Comparison of ENCODE assay signal across 21 cellular contexts in the genomic region with DNA sequence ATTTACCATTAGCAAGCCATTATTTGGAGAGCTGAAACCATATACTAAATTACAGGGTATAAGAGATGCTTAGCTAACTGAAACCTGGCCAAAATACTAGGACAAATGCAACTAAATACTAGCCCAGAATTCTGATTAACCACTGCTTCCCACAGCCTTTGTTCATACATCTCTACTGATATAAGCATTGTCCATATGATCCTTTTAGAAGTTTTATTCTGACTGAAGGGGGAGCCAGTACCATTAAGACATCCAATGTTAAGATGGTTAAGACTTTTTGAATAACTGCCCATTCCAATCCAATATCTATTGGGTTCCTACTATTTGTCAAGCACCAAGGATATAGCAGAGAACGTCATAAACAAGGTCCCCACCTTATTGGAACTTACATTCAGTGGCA.
DNase-seq lines count a peak whose midpoint lies in the region; ATAC-seq and TF ChIP-seq lines count a peak whose summit lies in the region.
"Had no signal": no experiment of that assay in that cellular context is flagged by ENCODE, and none has a peak within 500 bp of the region (broad histone marks: within the 10 kb centered on the region; RNA-seq: fewer than 3 reads in every experiment).

No MANE protein-coding gene starts in this region.

- H3K9me3 ChIP-seq in T-helper 17 cell (ENCODE audit: control insufficient read depth, low read length, poor library complexity, severe bottlenecking) = no peaks in the 10 kb centered on the region

- peak overlapping the region; percentile 5 for H3K27ac Mint-ChIP-seq in activated CD8-positive, alpha-beta T cell treated with anti-CD3 and anti-CD28 coated beads for 36 hours
- H3K27ac Mint-ChIP-seq in activated CD8-positive, alpha-beta T cell treated with anti-CD3 and anti-CD28 coated beads, Interleukin-2, amount 10 ng/mL, durations not matched to agents 7 days and 5 days = no peak overlapping the region
- peak overlapping the region; percentile 8 for H3K27ac Mint-ChIP-seq in T-helper 17 cell
- peak overlapping the region; percentile 2 to 76 (median 62) for H3K27ac Mint-ChIP-seq in naive thymus-derived CD8-positive, alpha-beta T cell
- H3K27ac Mint-ChIP-seq: activated naive CD8-positive, alpha-beta T cell treated with anti-CD3 and anti-CD28 coated beads, Interleukin-2, amount 10 ng/mL, durations not matched to agents 7 days and 5 days had no signal

- peaks cover 68% of the 10 kb centered on the region for H3K36me3 Mint-ChIP-seq in activated CD8-positive, alpha-beta T cell treated with anti-CD3 and anti-CD28 coated beads for 36 hours (ENCODE audit: low read depth)
- H3K36me3 Mint-ChIP-seq in activated CD8-positive, alpha-beta T cell treated with anti-CD3 and anti-CD28 coated beads, Interleukin-2, amount 10 ng/mL, durations not matched to agents 7 days and 5 days (ENCODE audit: low read depth) = peaks cover 38% of the 10 kb centered on the region
- H3K36me3 Mint-ChIP-seq in T-helper 17 cell (ENCODE audit: low read depth) = peaks cover 8% of the 10 kb centered on the region
- H3K36me3 Mint-ChIP-seq in naive thymus-derived CD8-positive, alpha-beta T cell = peaks cover 26 to 78% (median 47%) of the 10 kb centered on the region in 3 donors

- CTCF ChIA-PET in activated CD8-positive, alpha-beta T cell treated with anti-CD3 and anti-CD28 coated beads for 36 hours (lab: Charles Lee) = interaction anchor here (1.1 to 1.6 kb wide), 3 partner anchors 12 to 297 kb away, joined by 3 read pairs; no protein-coding TSS in a partner anchor
- CTCF ChIA-PET in activated CD8-positive, alpha-beta T cell treated with anti-CD3 and anti-CD28 coated beads, Interleukin-2, amount 10 ng/mL, durations not matched to agents 7 days and 5 days (lab: Charles Lee) = interaction anchor here (0.9 to 1.4 kb wide), 2 partner anchors 9 to 272 kb away, joined by 3 read pairs; no protein-coding TSS in a partner anchor

- H3K4me3 Mint-ChIP-seq in activated CD8-positive, alpha-beta T cell treated with anti-CD3 and anti-CD28 coated beads for 36 hours = no peak overlapping the region
- H3K4me3 Mint-ChIP-seq in activated CD8-positive, alpha-beta T cell treated with anti-CD3 and anti-CD28 coated beads, Interleukin-2, amount 10 ng/mL, durations not matched to agents 7 days and 5 days = no peak overlapping the region
- no peak overlapping the region for H3K4me3 Mint-ChIP-seq in T-helper 17 cell
- peak overlapping the region in 1 of 10 donors; percentile 2 for H3K4me3 Mint-ChIP-seq in naive thymus-derived CD8-positive, alpha-beta T cell
- H3K4me3 Mint-ChIP-seq: activated naive CD8-positive, alpha-beta T cell treated with anti-CD3 and anti-CD28 coated beads, Interleukin-2, amount 10 ng/mL, durations not matched to agents 7 days and 5 days had no signal

- TF ChIP-seq POLR2A in erythroblast (IDR thresholded peaks at IDR 0.05; ENCODE audit: low read length) = no peak

- TF ChIP-seq CTCF in activated CD8-positive, alpha-beta T cell treated with anti-CD3 and anti-CD28 coated beads for 36 hours (IDR thresholded peaks at IDR 0.05) = no peak

- peaks cover 62% of the 10 kb centered on the region for H3K4me1 Mint-ChIP-seq in activated CD8-positive, alpha-beta T cell treated with anti-CD3 and anti-CD28 coated beads for 36 hours (ENCODE audit: low read depth)
- H3K4me1 Mint-ChIP-seq in activated CD8-positive, alpha-beta T cell treated with anti-CD3 and anti-CD28 coated beads, Interleukin-2, amount 10 ng/mL, durations not matched to agents 7 days and 5 days (ENCODE audit: low read depth) = peaks cover 15% of the 10 kb centered on the region
- H3K4me1 Mint-ChIP-seq in T-helper 17 cell = peaks cover 24% of the 10 kb centered on the region
- peaks cover 43 to 78% (median 63%) of the 10 kb centered on the region in 4 donors for H3K4me1 Mint-ChIP-seq in naive thymus-derived CD8-positive, alpha-beta T cell

- intact Hi-C loops in activated CD8-positive, alpha-beta T cell treated with anti-CD3 and anti-CD28 coated beads for 36 hours (cut with micrococcal nuclease) = no loop called here

- no peak for DNase-seq in activated CD8-positive, alpha-beta T cell treated with anti-CD3 and anti-CD28 coated beads for 36 hours
- no peak for DNase-seq in activated CD8-positive, alpha-beta T cell treated with anti-CD3 and anti-CD28 coated beads, Interleukin-2, amount 10 ng/mL, durations not matched to agents 7 days and 5 days
- DNase-seq in NCI-H2081 treated with DMSO at 0.1 percent for 48 hours (lab: John Stamatoyannopoulos, UW) (peak; percentile 68), T-helper 17 cell (no peak), activated gamma-delta T cell (lab: John Stamatoyannopoulos, UW) (no peak), erythroblast (lab: John Stamatoyannopoulos, UW) (no peak)
- no peak for DNase-seq in naive thymus-derived CD8-positive, alpha-beta T cell
- DNase-seq: activated CD4-positive, alpha-beta T cell treated with anti-CD3 and anti-CD28 coated beads for 1 hour; activated naive CD8-positive, alpha-beta T cell treated with anti-CD3 and anti-CD28 coated beads, Interleukin-2, amount 10 ng/mL, durations not matched to agents 7 days and 5 days; C1 segment of cervical spinal cord; cerebellar nuclear complex; head of caudate nucleus; KBM-7; MM.1S; NCI-H1417 treated with DMSO at 0.1 percent for 48 hours; NCI-H510A; occipital lobe; small intestine; stimulated activated CD4-positive, alpha-beta T cell treated with anti-CD3 and anti-CD28 coated beads, Interleukin-1b, Interleukin-23, amount 100 ng/mL, for 48 hours had no signal

- H3K9me3 Mint-ChIP-seq in activated CD8-positive, alpha-beta T cell treated with anti-CD3 and anti-CD28 coated beads for 36 hours = peaks cover 12% of the 10 kb centered on the region
- peaks cover 14% of the 10 kb centered on the region for H3K9me3 Mint-ChIP-seq in activated CD8-positive, alpha-beta T cell treated with anti-CD3 and anti-CD28 coated beads, Interleukin-2, amount 10 ng/mL, durations not matched to agents 7 days and 5 days (ENCODE audit: insufficient read depth)
- peaks cover 0 to 10% (median 0%) of the 10 kb centered on the region in 9 donors for H3K9me3 Mint-ChIP-seq in naive thymus-derived CD8-positive, alpha-beta T cell

- no peak for ATAC-seq in activated CD8-positive, alpha-beta T cell treated with anti-CD3 and anti-CD28 coated beads for 36 hours
- ATAC-seq in activated CD8-positive, alpha-beta T cell treated with anti-CD3 and anti-CD28 coated beads, Interleukin-2, amount 10 ng/mL, durations not matched to agents 7 days and 5 days = no peak
- ATAC-seq in T-helper 17 cell (no peak), GM19452 (IDR thresholded peaks at IDR 0.05; ENCODE audit: unreplicated experiment) (no peak)
- ATAC-seq in naive thymus-derived CD8-positive, alpha-beta T cell = no peak
- ATAC-seq: Right ventricle myocardium inferior had no signal

- POLR2A ChIA-PET in activated CD8-positive, alpha-beta T cell treated with anti-CD3 and anti-CD28 coated beads for 36 hours (lab: Charles Lee) = interaction anchor here (0.8 to 1.1 kb wide), 3 partner anchors 31 to 44 kb away, joined by 3 read pairs; no protein-coding TSS in a partner anchor
- POLR2A ChIA-PET in activated CD8-positive, alpha-beta T cell treated with anti-CD3 and anti-CD28 coated beads, Interleukin-2, amount 10 ng/mL, durations not matched to agents 7 days and 5 days (lab: Charles Lee) = no interaction called here
- POLR2A ChIA-PET in naive thymus-derived CD8-positive, alpha-beta T cell (lab: Charles Lee) = interaction anchor here (0.6 to 1.4 kb wide), 2 partner anchors 9 to 41 kb away, joined by 3 to 4 read pairs; no protein-coding TSS in a partner anchor

- no peaks in the 10 kb centered on the region for H3K27me3 Mint-ChIP-seq in activated CD8-positive, alpha-beta T cell treated with anti-CD3 and anti-CD28 coated beads for 36 hours
- no peaks in the 10 kb centered on the region for H3K27me3 Mint-ChIP-seq in activated CD8-positive, alpha-beta T cell treated with anti-CD3 and anti-CD28 coated beads, Interleukin-2, amount 10 ng/mL, durations not matched to agents 7 days and 5 days (ENCODE audit: low read depth)
- H3K27me3 Mint-ChIP-seq in T-helper 17 cell = no peaks in the 10 kb centered on the region
- H3K27me3 Mint-ChIP-seq in naive thymus-derived CD8-positive, alpha-beta T cell = no peaks in the 10 kb centered on the region
- H3K27me3 Mint-ChIP-seq: activated naive CD8-positive, alpha-beta T cell treated with anti-CD3 and anti-CD28 coated beads, Interleukin-2, amount 10 ng/mL, durations not matched to agents 7 days and 5 days had no signal
